ENCODE assay signal across 17 cellular contexts in the genomic region with DNA sequence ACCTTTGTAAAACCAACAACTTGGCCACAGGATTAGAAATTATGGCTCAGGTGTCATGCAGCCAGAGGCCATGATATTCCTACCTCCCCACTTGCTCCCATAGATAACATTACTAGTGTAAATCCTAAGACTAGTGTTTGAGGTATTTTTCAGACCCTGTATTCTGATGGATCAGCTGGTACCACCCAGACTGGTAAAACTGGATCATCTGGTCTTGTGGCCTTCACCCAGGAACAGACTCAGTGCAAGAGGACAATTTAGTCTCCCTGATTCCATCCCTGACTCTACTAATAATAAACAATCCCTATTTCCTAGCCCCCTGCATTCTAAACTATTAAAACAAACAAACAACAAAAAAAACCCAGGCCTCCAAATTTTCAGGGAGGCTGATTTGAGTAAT.
"Had no signal": no experiment of that assay in that cellular context is flagged by ENCODE, and none has a peak within 500 bp of the region (broad histone marks: within the 10 kb centered on the region; RNA-seq: fewer than 3 reads in every experiment).

No MANE protein-coding gene starts in this region.

- FAIRE-seq: endometrium, kidney had no signal

- H3K27me3 ChIP-seq: esophagus squamous epithelium, sigmoid colon, upper lobe of left lung, uterus had no signal

- DNase-seq: effector memory CD4-positive, alpha-beta T cell; esophagus squamous epithelium; foreskin fibroblast; kidney; left cardiac atrium; mesendoderm; naive thymus-derived CD4-positive, alpha-beta T cell; nephron progenitor cell; sigmoid colon; stimulated activated CD4-positive, alpha-beta T cell treated with anti-CD3 and anti-CD28 coated beads, Interleukin-12 subunit alpha, Interleukin-12 subunit beta, amount 100 ng/mL, for 4 hours; stimulated activated naive CD4-positive, alpha-beta T cell treated with Interleukin-2 at 50 U/mL for 16 hours; upper lobe of left lung had no signal

- H3K4me3 ChIP-seq: esophagus squamous epithelium, sigmoid colon, skin epidermis, upper lobe of left lung, uterus had no signal

- H3K27ac ChIP-seq: epithelial cell of prostate, esophagus squamous epithelium, parathyroid adenoma, sigmoid colon, skin epidermis, upper lobe of left lung, uterus had no signal

- H3K9me3 ChIP-seq: esophagus squamous epithelium, sigmoid colon, upper lobe of left lung, uterus had no signal

- H3K36me3 ChIP-seq: esophagus squamous epithelium, sigmoid colon, upper lobe of left lung, uterus had no signal

- ATAC-seq: left cardiac atrium; naive thymus-derived CD4-positive, alpha-beta T cell had no signal

- H3K4me1 ChIP-seq: parathyroid adenoma, sigmoid colon, upper lobe of left lung, uterus had no signal
